Comparison of ENCODE assay signal across 1 cellular context in genomic region chr7:28408974-28409715, GRCh38.
TF ChIP-seq lines count a peak whose summit lies in the region.

No MANE protein-coding gene starts in this region.

TF ChIP-seq in GM12878, 131 proteins besides CTCF, POLR2A, EP300 and RAD21 (continued from another document and continues in another):
- TF ChIP-seq ZNF687 (IDR thresholded peaks at IDR 0.05) (no peak), LARP7 (IDR thresholded peaks at IDR 0.05) (peak; percentile 65; the same call in 1 of the 2 replicates), BCL11A (IDR thresholded peaks at IDR 0.05; ENCODE audit: low read depth, low read length) (peak; percentile 46; the same call in 1 of the 2 replicates), EZH2 (IDR thresholded peaks at IDR 0.05; ENCODE audit: borderline replicate concordance, control insufficient read depth, low read depth, low read length) (no peak), JUND (IDR thresholded peaks at IDR 0.05; ENCODE audit: low read depth, low read length) (peak; percentile 83), MYB (IDR thresholded peaks at IDR 0.05; ENCODE audit: borderline replicate concordance, low read depth, low read length) (no peak), YBX1 (IDR thresholded peaks at IDR 0.05) (no peak), BRCA1 (IDR thresholded peaks at IDR 0.05; ENCODE audit: low read depth, low read length) (no peak), BCLAF1 (IDR thresholded peaks at IDR 0.05) (no peak), ZNF592 (IDR thresholded peaks at IDR 0.05) (no peak), PML (IDR thresholded peaks at IDR 0.05; ENCODE audit: low read length) (0 out of 2 replicates have a peak, but pooled peaks have one; percentile 48), CHD4 (IDR thresholded peaks at IDR 0.05) (no peak), MEF2B (IDR thresholded peaks at IDR 0.05; ENCODE audit: partially characterized antibody, poor library complexity, severe bottlenecking) (peak; percentile 63), ZBTB40 (IDR thresholded peaks at IDR 0.05; ENCODE audit: borderline replicate concordance) (0 out of 2 replicates have a peak, but pooled peaks have one; percentile 25), CREB1 (IDR thresholded peaks at IDR 0.05; ENCODE audit: low read depth) (peak; percentile 90), BCL3 (IDR thresholded peaks at IDR 0.05; ENCODE audit: borderline replicate concordance, insufficient read depth, low read depth, low read length, poor library complexity, severe bottlenecking) (no peak), EGR1 (IDR thresholded peaks at IDR 0.05; ENCODE audit: borderline replicate concordance in 1 of 2, low read depth in 2 of 2, low read length in 2 of 2) (peak in 1 of 2 experiments; percentile 77; a peak in 1 of 3 replicates), MLLT1 (IDR thresholded peaks at IDR 0.05) (peak; percentile 75), NR2F1 (conservative IDR thresholded peaks at IDR 0.05) (0 out of 2 replicates have a peak, but pooled peaks have one; percentile 46), ZSCAN29 (IDR thresholded peaks at IDR 0.05) (no peak), SIN3A (IDR thresholded peaks at IDR 0.05; ENCODE audit: low read depth, low read length) (no peak), NBN (IDR thresholded peaks at IDR 0.05) (peak; percentile 79; the same call in 1 of the 2 replicates), E4F1 (IDR thresholded peaks at IDR 0.05; ENCODE audit: borderline replicate concordance, partially characterized antibody) (no peak), ETV6 (conservative IDR thresholded peaks at IDR 0.05 in 1 of 2, IDR thresholded peaks at IDR 0.05 in 1 of 2; ENCODE audit: borderline replicate concordance in 1 of 2, low read depth in 1 of 2) (peak in 1 of 2 experiments; percentile 43; a peak in 1 of 4 replicates), ZNF622 (IDR thresholded peaks at IDR 0.05) (no peak), KDM1A (IDR thresholded peaks at IDR 0.05; ENCODE audit: borderline replicate concordance) (no peak), SKIL (IDR thresholded peaks at IDR 0.05; ENCODE audit: low read depth, poor library complexity, severe bottlenecking) (peak; percentile 36), ATF2 (IDR thresholded peaks at IDR 0.05; ENCODE audit: low read length) (peak; percentile 98)
